Comparison of ENCODE assay signal across 1 cellular context in the genomic region with DNA sequence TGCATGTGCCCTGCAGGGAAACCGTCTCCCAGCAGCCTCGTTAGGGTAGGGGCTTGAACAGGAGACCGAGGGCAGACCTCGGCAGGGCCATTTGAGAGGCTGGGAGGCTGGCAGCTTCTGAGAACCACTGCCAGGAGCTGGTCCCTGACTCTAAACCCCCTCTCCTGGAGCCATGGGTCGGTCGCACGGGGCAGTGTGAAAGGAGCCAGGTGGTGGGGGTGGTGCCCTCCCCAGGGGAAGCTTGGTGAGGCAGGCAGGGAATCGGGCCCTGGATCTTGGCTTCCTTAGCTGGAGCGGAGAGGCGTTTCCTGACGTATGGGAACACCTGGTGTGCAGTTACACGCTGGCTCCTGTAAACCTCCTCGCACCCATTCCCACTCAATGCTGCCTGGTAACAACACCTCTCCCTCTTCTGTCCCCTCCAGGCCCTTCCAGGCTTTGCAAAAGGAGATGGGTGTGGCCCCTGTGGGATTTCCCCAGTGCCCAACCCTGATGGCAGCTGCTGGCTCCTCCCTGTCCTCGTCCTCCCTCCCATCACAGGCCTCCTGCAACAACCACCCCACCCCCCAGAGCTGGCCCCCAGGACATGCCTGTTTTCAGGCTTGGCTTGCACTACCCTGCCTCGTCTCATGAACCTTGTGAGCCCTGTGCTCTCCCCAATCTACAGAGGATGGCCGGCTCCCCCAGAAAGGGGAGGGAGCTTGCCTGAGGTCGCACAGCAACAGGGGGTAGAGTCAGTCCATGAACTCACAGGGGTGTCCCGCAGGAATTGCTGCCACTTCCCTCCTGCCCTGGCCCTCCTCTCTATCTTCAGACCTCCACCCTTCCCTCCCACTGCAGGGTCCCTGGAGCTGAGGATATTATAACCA.
TF ChIP-seq lines count a peak whose summit lies in the region.

No MANE protein-coding gene starts in this region.

TF ChIP-seq in K562, 482 proteins besides CTCF, POLR2A, EP300 and RAD21:
- TF ChIP-seq DIDO1 (tag; IDR thresholded peaks at IDR 0.05; ENCODE audit: low read depth) (no peak), ZFP1 (CRISPR knock-in tag; IDR thresholded peaks at IDR 0.05) (no peak), ZNF76 (CRISPR knock-in tag; IDR thresholded peaks at IDR 0.05; ENCODE audit: borderline replicate concordance) (no peak), ZSCAN32 (CRISPR knock-in tag; IDR thresholded peaks at IDR 0.05) (no peak)
